Comparison of ENCODE assay signal across 8 cellular contexts in the genomic region with DNA sequence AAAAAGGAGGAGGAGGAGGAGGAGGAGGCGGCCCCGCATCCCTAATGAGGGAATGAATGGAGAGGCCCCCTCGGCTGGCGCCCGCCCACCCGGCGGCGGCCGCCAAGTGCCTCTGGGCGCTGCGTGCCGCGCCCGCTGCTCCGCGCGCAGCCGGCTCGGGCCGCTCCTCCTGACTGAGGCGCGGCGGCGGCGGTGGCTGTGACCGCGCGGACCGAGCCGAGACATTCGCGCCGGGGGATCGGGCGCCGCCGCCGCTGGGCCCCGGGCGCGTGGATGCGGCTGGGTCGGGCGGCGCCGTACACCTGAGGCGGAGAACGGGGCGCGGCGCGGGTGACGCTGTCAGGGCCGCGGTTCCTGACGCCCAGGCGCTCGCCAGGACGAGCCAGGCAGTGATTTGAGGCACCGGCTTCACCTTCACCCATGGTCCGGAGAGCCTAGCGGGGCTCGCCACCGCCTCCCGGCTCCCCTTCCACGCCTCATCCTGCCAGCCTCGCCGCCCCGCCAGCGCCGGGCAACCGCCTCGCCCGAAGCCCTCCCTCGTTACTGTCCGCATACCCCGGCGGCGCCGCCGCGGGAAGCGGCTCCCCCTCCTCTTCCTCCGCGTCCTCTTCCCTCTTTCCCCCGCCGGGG. TPM values are rescaled to one million over a fixed set of nuclear protein-coding genes. Genes with fewer than 3 reads are reported as not detected.
A peak's percentile ranks its signal among the peaks of the same experiment; 100 is the strongest.
DNase-seq lines count a peak whose midpoint lies in the region; ATAC-seq, FAIRE-seq and TF ChIP-seq lines count a peak whose summit lies in the region.

A gene (plus strand): TSS at position 88 of the 630 bp plus-strand sequence. CDS start 687 bp downstream, outside the sequence.

- no peaks in the 10 kb centered on the region for H3K36me3 Mint-ChIP-seq in CD4-positive, alpha-beta T cell (ENCODE audit: low read depth)

- no peak for TF ChIP-seq CTCF in CD4-positive, alpha-beta T cell (IDR thresholded peaks at IDR 0.05)
- no peak for TF ChIP-seq CTCF in Panc1 (IDR thresholded peaks at IDR 0.05)
- no peak for TF ChIP-seq CTCF in kidney (IDR thresholded peaks at IDR 0.05; ENCODE audit: borderline replicate concordance, extremely low read depth, insufficient read depth)
- TF ChIP-seq CTCF in smooth muscle cell (IDR thresholded peaks at IDR 0.05; ENCODE audit: borderline replicate concordance, insufficient read depth, poor library complexity, severe bottlenecking) = no peak

- peak within 1 kb of the TSS; percentile 99 for H2AFZ ChIP-seq in smooth muscle cell (ENCODE audit: low read depth)

- peak within 1 kb of the TSS; percentile 95 for H3K4me2 ChIP-seq in smooth muscle cell

- H3K36me3 ChIP-seq in Panc1 (ENCODE audit: control insufficient read depth, insufficient read depth, low read length) (no peaks in the 10 kb centered on the region), kidney (ENCODE audit: control insufficient read depth in 1 of 2, insufficient read depth in 2 of 2, low read length in 2 of 2) (no peaks in the 10 kb centered on the region), smooth muscle cell (ENCODE audit: low read depth) (no peaks in the 10 kb centered on the region)

- no peaks in the 10 kb centered on the region for H3K4me1 ChIP-seq in Panc1 (ENCODE audit: control insufficient read depth, insufficient read depth, low read length)
- H3K4me1 ChIP-seq in kidney (ENCODE audit: control insufficient read depth in 1 of 2, insufficient read depth in 1 of 2, low read depth in 1 of 2, low read length in 2 of 2) = peaks cover 3 to 4% of the 10 kb centered on the region in 2 donors
- H3K4me1 ChIP-seq in smooth muscle cell (ENCODE audit: low read depth) = peaks cover 22% of the 10 kb centered on the region

- H3K27ac Mint-ChIP-seq in CD4-positive, alpha-beta T cell = no peak within 1 kb of the TSS

- H3K9me3 Mint-ChIP-seq in CD4-positive, alpha-beta T cell = no peaks in the 10 kb centered on the region

- H3K9ac ChIP-seq in kidney (ENCODE audit: low read length in 2 of 2) = peak within 1 kb of the TSS; percentile 71 to 77
- peak within 1 kb of the TSS; percentile 93 for H3K9ac ChIP-seq in smooth muscle cell (ENCODE audit: low read depth)

- peak within 1 kb of the TSS; percentile 55 to 56 for H3K4me3 ChIP-seq in Panc1 (ENCODE audit: low read depth in 2 of 2, low read length in 2 of 2)
- peak within 1 kb of the TSS; percentile 74 to 80 for H3K4me3 ChIP-seq in kidney (ENCODE audit: low read length in 2 of 2)
- peak within 1 kb of the TSS; percentile 92 for H3K4me3 ChIP-seq in smooth muscle cell

- intact Hi-C loops in CD4-positive, alpha-beta T cell (cut with DNase I, micrococcal nuclease) = no loop called here
- intact Hi-C loops in Panc1 (cut with micrococcal nuclease; ENCODE audit: unreplicated experiment) (loop anchor here (10.0 kb wide), 2 partner anchors 233 to 247 kb away; no protein-coding TSS in a partner anchor), kidney (cut with DNase I) (no loop called here)

- 1% methylated on average over 49 of the region's 87 CpGs for WGBS in smooth muscle cell (ENCODE audit: low lambda C conversion rate)

- POLR2A ChIA-PET in CD4-positive, alpha-beta T cell (lab: Charles Lee) = no interaction called here
- POLR2A ChIA-PET in Panc1 (lab: Charles Lee) = no interaction called here

- H3K27me3 ChIP-seq in CD4-positive, alpha-beta T cell (ENCODE audit: control insufficient read depth, insufficient read depth, low read length) = peaks cover 61% of the 10 kb centered on the region
- H3K27me3 ChIP-seq in Panc1 (ENCODE audit: control insufficient read depth, insufficient read depth, low read length) = peaks cover 56% of the 10 kb centered on the region
- H3K27me3 ChIP-seq in smooth muscle cell (ENCODE audit: low read depth) = peaks cover 5% of the 10 kb centered on the region

- H3F3A ChIP-seq in smooth muscle cell (ENCODE audit: low read depth) = peaks cover 8% of the 10 kb centered on the region

- no peak for DNase-seq in CD4-positive, alpha-beta T cell
- DNase-seq in Panc1 (ENCODE audit: low read depth, low spot score) = no peak
- peak; percentile 86 for DNase-seq in cerebellar cortex (ENCODE audit: low spot score)
- DNase-seq in kidney = peak; percentile 86
- DNase-seq in smooth muscle cell (lab: John Stamatoyannopoulos, UW; ENCODE audit: unreplicated experiment) = no peak

- no peak within 1 kb of the TSS for H3K27ac ChIP-seq in CD4-positive, alpha-beta T cell (ENCODE audit: low read depth, low read length)
- H3K27ac ChIP-seq in Panc1 (ENCODE audit: low read length) (no peak within 1 kb of the TSS), kidney (ENCODE audit: low read depth in 2 of 2, low read length in 2 of 2) (peak within 1 kb of the TSS; percentile 43 to 69), smooth muscle cell (ENCODE audit: low read depth) (peak within 1 kb of the TSS; percentile 45)

- no peak for ATAC-seq in CD4-positive, alpha-beta T cell (ENCODE audit: poor library complexity)
- peak; percentile 61 for ATAC-seq in GM19025 (IDR thresholded peaks at IDR 0.05; ENCODE audit: low read depth, unreplicated experiment)
- peak; percentile 54 for ATAC-seq in HG03342 (IDR thresholded peaks at IDR 0.05; ENCODE audit: unreplicated experiment)
- ATAC-seq in Panc1 = peak; percentile 89
- no peak for ATAC-seq in HG03457 (IDR thresholded peaks at IDR 0.05; ENCODE audit: unreplicated experiment)

- in situ Hi-C loops in Panc1 (cut with HindIII; ENCODE audit: low pct_unique_long_range_greater_than_20kb, low sequenced_read_pairs) = no loop called here

- no peaks in the 10 kb centered on the region for H4K20me1 ChIP-seq in smooth muscle cell (ENCODE audit: low read depth)

- CTCF ChIA-PET in CD4-positive, alpha-beta T cell (lab: Charles Lee) = no interaction called here
- CTCF ChIA-PET in Panc1 (lab: Charles Lee) = no interaction called here

- H3K9me3 ChIP-seq in CD4-positive, alpha-beta T cell (ENCODE audit: control insufficient read depth, low read length) = no peaks in the 10 kb centered on the region
- H3K9me3 ChIP-seq in Panc1 (ENCODE audit: control insufficient read depth, insufficient read depth, low read depth, low read length) (no peaks in the 10 kb centered on the region), kidney (ENCODE audit: control insufficient read depth in 1 of 2, low read length in 2 of 2) (no peaks in the 10 kb centered on the region), smooth muscle cell (replicated peaks; ENCODE audit: low read depth) (no peaks in the 10 kb centered on the region)

- H3K79me2 ChIP-seq in smooth muscle cell (ENCODE audit: low read depth) = peaks cover 31% of the 10 kb centered on the region

- peaks cover 10% of the 10 kb centered on the region for H3K4me1 Mint-ChIP-seq in CD4-positive, alpha-beta T cell (ENCODE audit: low read depth)

- no peak for FAIRE-seq in kidney (lab: Jason Lieb, UNC)

- peak within 1 kb of the TSS; percentile 85 for H3K4me3 Mint-ChIP-seq in CD4-positive, alpha-beta T cell

- no TSS peak for BruUV-seq in Panc1 (replicated peaks; lab: Mats Ljungman, UMichigan)

- peaks cover 71% of the 10 kb centered on the region for H3K27me3 Mint-ChIP-seq in CD4-positive, alpha-beta T cell

RNA-seq across cellular contexts. Expression of the gene that starts here (rescaled TPM):
- not detected for total RNA-seq in CD4-positive, alpha-beta T cell
- total RNA-seq in Panc1 (2021; ENCODE audit: unreplicated experiment) (not detected), kidney (5.3 TPM), smooth muscle cell (5.5 and 5.6 TPM in 2 replicates)
- polyA plus RNA-seq in Panc1 (2012; ENCODE audit: insufficient read length) = not detected
- polyA plus RNA-seq in kidney (ENCODE audit: insufficient read depth, low read depth, low replicate concordance) (2.6 TPM), smooth muscle cell (2.5 and 4.4 TPM in 2 replicates)

Comparison
In these comparisons a context has a peak if more than half of its experiments do, and no peak if none do; other contexts are left out.
1. Peak in ATAC-seq and H3K4me3 ChIP-seq in Panc1; RNA of the gene not detected or under 1 TPM.
2. ATAC-seq: peak in GM19025 (single experiment) and HG03342 (single experiment); none in CD4-positive, alpha-beta T cell (single experiment) and HG03457 (single experiment).
3. DNase-seq: peak in cerebellar cortex (single experiment) and kidney (single experiment); none in CD4-positive, alpha-beta T cell (0 of 10), Panc1 (single experiment) and smooth muscle cell (single experiment).
4. H3K27ac ChIP-seq: peak in kidney (2 of 2) and smooth muscle cell (single experiment); none in CD4-positive, alpha-beta T cell (single experiment) and Panc1 (single experiment).
5. Peak in every context shown above with its lines, with median percentiles within 50 percentile points of each other: H3K4me3 ChIP-seq.